ENCODE assay signal across 8 cellular contexts in genomic region chr16:3135120-3135715, GRCh38. TPM values are rescaled to one million over a fixed set of nuclear protein-coding genes. Genes with fewer than 3 reads are reported as not detected.
DNase-seq lines count a peak whose midpoint lies in the region; ATAC-seq, FAIRE-seq and TF ChIP-seq lines count a peak whose summit lies in the region.

No MANE protein-coding gene starts in this region.

- no peaks in the 10 kb centered on the region for H3K36me3 ChIP-seq in breast epithelium

- TF ChIP-seq POLR2A in GM18505 (IDR thresholded peaks at IDR 0.05; ENCODE audit: borderline replicate concordance, extremely low read depth, insufficient read depth, insufficient read length), result peak; percentile 65
- no peak for TF ChIP-seq POLR2A in breast epithelium (IDR thresholded peaks at IDR 0.05)

- no peak for TF ChIP-seq CTCF in breast epithelium (IDR thresholded peaks at IDR 0.05)

- H3K4me3 ChIP-seq in breast epithelium, result peak overlapping the region; percentile 91 to 99 (median 95)
- H3K4me3 ChIP-seq in mononuclear cell (ENCODE audit: low read length), result peak overlapping the region; percentile 65

- H3K4me1 ChIP-seq in breast epithelium (peaks cover 0 to 6% of the 10 kb centered on the region in 2 donors), mononuclear cell (ENCODE audit: insufficient read depth, low read length) (peaks cover 28% of the 10 kb centered on the region)

- intact Hi-C loops in breast epithelium (cut with DNase I; ENCODE audit: low total_unique reads), result no loop called here

- ATAC-seq in GM18505 (IDR thresholded peaks at IDR 0.05; ENCODE audit: unreplicated experiment) (no peak), HG03039 (IDR thresholded peaks at IDR 0.05; ENCODE audit: unreplicated experiment) (no peak), HG02938 (IDR thresholded peaks at IDR 0.05; ENCODE audit: unreplicated experiment) (no peak)

- peak; percentile 37 for DNase-seq in HT1080 (ENCODE audit: low read depth)
- no peak for DNase-seq in breast epithelium (ENCODE audit: low spot score in 2 of 2)
- DNase-seq in RCC 7860 (ENCODE audit: low spot score), result no peak
- DNase-seq in cerebellum (ENCODE audit: low spot score), result no peak

- no peak for FAIRE-seq in RCC 7860 (lab: Jason Lieb, UNC)

- H3K9me3 ChIP-seq in breast epithelium (no peaks in the 10 kb centered on the region), mononuclear cell (ENCODE audit: low read depth, low read length) (no peaks in the 10 kb centered on the region)

- H3K27ac ChIP-seq in breast epithelium, result peak overlapping the region; percentile 96 to 97

- no peaks in the 10 kb centered on the region for H3K27me3 ChIP-seq in breast epithelium
- H3K27me3 ChIP-seq in mononuclear cell (ENCODE audit: insufficient read depth, low read length), result no peaks in the 10 kb centered on the region

RNA-seq across cellular contexts. Expression of gene ZNF213, which starts 0.4 kb away (rescaled TPM):
- total RNA-seq in HT1080 (2014; rRNA removed; shearing (Covaris generic)), result 3.8 and 4.6 TPM in 2 replicates
- 9.6 and 9.9 TPM in 2 replicates for polyA plus RNA-seq in HT1080 (2015; cell fraction: cytosol; rRNA removed)
- 6.5 and 8.4 TPM in 2 replicates for polyA plus RNA-seq in HT1080 (2015; cell fraction: nucleus; rRNA removed)
- total RNA-seq in breast epithelium, result 1 to 10 TPM; 4.0 to 5.6 (median 5.6) TPM
- 1.6 TPM for total RNA-seq in mononuclear cell
- total RNA-seq in cerebellum, result 6.4 TPM

RNA-seq across cellular contexts. Expression of gene ZNF205, which starts 22.8 kb away (rescaled TPM):
- total RNA-seq in HT1080 (2014; rRNA removed; shearing (Covaris generic)), result 15.3 and 16.6 TPM in 2 replicates
- polyA plus RNA-seq in HT1080 (2015; cell fraction: cytosol; rRNA removed), result 10.6 and 10.9 TPM in 2 replicates
- polyA plus RNA-seq in HT1080 (2015; cell fraction: nucleus; rRNA removed), result 11.1 and 14.4 TPM in 2 replicates
- total RNA-seq in breast epithelium (10 to 100 TPM; 12.5 to 18.9 (median 13.4) TPM), mononuclear cell (0.52 TPM), cerebellum (11.0 TPM)

RNA-seq across cellular contexts. Expression of gene ZSCAN10, which starts 36.1 kb away (rescaled TPM):
- not detected in 2 replicates for total RNA-seq in HT1080 (2014; rRNA removed; shearing (Covaris generic))
- polyA plus RNA-seq in HT1080 (2015; cell fraction: cytosol; rRNA removed), result not detected in 2 replicates
- polyA plus RNA-seq in HT1080 (2015; cell fraction: nucleus; rRNA removed), result 0.20 and 0.62 TPM in 2 replicates
- not detected for total RNA-seq in breast epithelium
- under 0.01 TPM for total RNA-seq in mononuclear cell
- not detected for total RNA-seq in cerebellum

RNA-seq across cellular contexts. Expression of gene OR1F1, which starts 52.8 kb away (rescaled TPM):
- not detected in 2 replicates for total RNA-seq in HT1080 (2014; rRNA removed; shearing (Covaris generic))
- polyA plus RNA-seq in HT1080 (2015; cell fraction: cytosol; rRNA removed), result not detected in 2 replicates
- 0.35 TPM in 1 of 2 replicates, not detected in the other for polyA plus RNA-seq in HT1080 (2015; cell fraction: nucleus; rRNA removed)
- total RNA-seq in breast epithelium (not detected), mononuclear cell (not detected), cerebellum (1.1 TPM)
